ENCODE assay signal across 15 cellular contexts in genomic region chr21:41337515-41337914, GRCh38. TPM values are rescaled to one million over a fixed set of nuclear protein-coding genes. Genes with fewer than 3 reads are reported as not detected.
DNase-seq lines count a peak whose midpoint lies in the region; ATAC-seq, FAIRE-seq and TF ChIP-seq lines count a peak whose summit lies in the region.
"Had no signal": no experiment of that assay in that cellular context is flagged by ENCODE, and none has a peak within 500 bp of the region (broad histone marks: within the 10 kb centered on the region; RNA-seq: fewer than 3 reads in every experiment).

No MANE protein-coding gene starts in this region.

- peaks cover 10% of the 10 kb centered on the region for H3K9me3 Mint-ChIP-seq in glutamatergic neuron (ENCODE audit: unreplicated experiment)

- H3K23ac ChIP-seq in IMR-90 (ENCODE audit: low read depth, low read length) = no peak overlapping the region
- H3K23ac ChIP-seq in trophoblast cell (ENCODE audit: low read length) = peak overlapping the region; percentile 13

- no peak overlapping the region for H4K12ac ChIP-seq in trophoblast cell (ENCODE audit: low read depth, low read length)

- H3K9ac ChIP-seq in IMR-90 (ENCODE audit: low read depth, low read length) = no peak overlapping the region
- no peak overlapping the region for H3K9ac ChIP-seq in trophoblast cell (ENCODE audit: low read length)

- no peak overlapping the region for H4K5ac ChIP-seq in IMR-90 (ENCODE audit: low read depth, low read length)

- no peak overlapping the region for H3K14ac ChIP-seq in IMR-90 (replicated peaks; ENCODE audit: low read depth, low read length)
- no peak overlapping the region for H3K14ac ChIP-seq in trophoblast cell (ENCODE audit: low read length)

- no TSS peak for BruUV-seq in IMR-90 (replicated peaks; lab: Mats Ljungman, UMichigan)

- H3K4me1 Mint-ChIP-seq in glutamatergic neuron (ENCODE audit: low read depth, unreplicated experiment) = peaks cover 25% of the 10 kb centered on the region
- H3K4me1 Mint-ChIP-seq: B cell had no signal

- H3K4me3 ChIP-seq in IMR-90 (ENCODE audit: insufficient read depth, low read depth, low read length) (no peak overlapping the region), trophoblast cell (ENCODE audit: low read depth, low read length) (no peak overlapping the region)

- H3K4ac ChIP-seq in IMR-90 (ENCODE audit: low read depth, low read length) = no peak overlapping the region
- no peak overlapping the region for H3K4ac ChIP-seq in trophoblast cell (ENCODE audit: low read depth, low read length)

- CTCF ChIA-PET in IMR-90 (lab: Yijun Ruan, JAX) = no interaction called here

- no peak for TF ChIP-seq RAD21 in IMR-90 (IDR thresholded peaks at IDR 0.05; ENCODE audit: low read length)

- H3K36me3 ChIP-seq in IMR-90 (ENCODE audit: control insufficient read depth, insufficient read depth, low read length) = no peaks in the 10 kb centered on the region
- H3K36me3 ChIP-seq in trophoblast cell (ENCODE audit: control insufficient read depth in 1 of 2, insufficient read depth in 2 of 2, low read length in 2 of 2) = no peaks in the 10 kb centered on the region

- H2AK5ac ChIP-seq in IMR-90 (ENCODE audit: low read depth, low read length) (no peak overlapping the region), trophoblast cell (ENCODE audit: low read length) (no peak overlapping the region)

- H3K18ac ChIP-seq in IMR-90 (ENCODE audit: low read depth, low read length) (no peak overlapping the region), trophoblast cell (ENCODE audit: low read length) (no peak overlapping the region)

- H2BK20ac ChIP-seq in IMR-90 (ENCODE audit: low read depth, low read length) = no peak overlapping the region

- ATAC-seq in IMR-90 (ENCODE audit: low read depth) (no peak), GM21825 (IDR thresholded peaks at IDR 0.05; ENCODE audit: unreplicated experiment) (no peak), HG03196 (IDR thresholded peaks at IDR 0.05; ENCODE audit: unreplicated experiment) (no peak)

- H3K79me2 ChIP-seq in trophoblast cell (ENCODE audit: control insufficient read depth, insufficient read depth, low read length, poor library complexity) = no peaks in the 10 kb centered on the region

- H2AK9ac ChIP-seq in IMR-90 (replicated peaks; ENCODE audit: low read depth, low read length, poor library complexity) = no peak overlapping the region

- H2BK120ac ChIP-seq in IMR-90 (ENCODE audit: low read depth, low read length) = no peak overlapping the region
- no peak overlapping the region for H2BK120ac ChIP-seq in trophoblast cell (ENCODE audit: insufficient read depth, low read length, poor library complexity)

- peaks cover 15% of the 10 kb centered on the region for H3K36me3 Mint-ChIP-seq in glutamatergic neuron (ENCODE audit: unreplicated experiment)

- no peak overlapping the region for H2BK15ac ChIP-seq in IMR-90 (ENCODE audit: low read depth, low read length)

- H4K91ac ChIP-seq in IMR-90 (ENCODE audit: insufficient read depth, low read depth, low read length) = no peak overlapping the region
- H4K91ac ChIP-seq in trophoblast cell (ENCODE audit: low read depth, low read length) = no peak overlapping the region

- TF ChIP-seq CTCF in IMR-90 (conservative IDR thresholded peaks at IDR 0.05; ENCODE audit: low read depth, low read length) (no peak), glutamatergic neuron (IDR thresholded peaks at IDR 0.05; ENCODE audit: partially characterized antibody, unreplicated experiment) (no peak)

- H4K8ac ChIP-seq in IMR-90 (ENCODE audit: low read depth in 2 of 2, low read length in 2 of 2) (no peak overlapping the region), trophoblast cell (ENCODE audit: low read depth, low read length) (no peak overlapping the region)

- no peak for DNase-seq in GM12891 (ENCODE audit: insufficient read length, low spot score)
- DNase-seq in IMR-90 = no peak
- no peak for DNase-seq in glutamatergic neuron
- no peak for DNase-seq in trophoblast cell
- DNase-seq in middle frontal gyrus (ENCODE audit: extremely low spot score, low spot score) = no peak
- DNase-seq: C1 segment of cervical spinal cord; Calu3; CD4-positive, alpha-beta T cell; DMS 273 treated with DMSO at 0.1 percent for 48 hours; HCEC 1CT had no signal

- H3K79me1 ChIP-seq in IMR-90 (ENCODE audit: low read depth in 1 of 2, low read length in 2 of 2) (no peaks in the 10 kb centered on the region), trophoblast cell (ENCODE audit: low read length) (no peaks in the 10 kb centered on the region)

- H3K56ac ChIP-seq in IMR-90 (ENCODE audit: extremely low read depth, insufficient read depth, low read length) = no peak overlapping the region

- H3K4me1 ChIP-seq in IMR-90 (ENCODE audit: control insufficient read depth, insufficient read depth, low read length) (no peaks in the 10 kb centered on the region), trophoblast cell (ENCODE audit: control insufficient read depth in 1 of 2, insufficient read depth in 2 of 2, low read length in 2 of 2) (no peaks in the 10 kb centered on the region)

- H3K4me2 ChIP-seq in IMR-90 (ENCODE audit: low read depth, low read length) (no peak overlapping the region), trophoblast cell (ENCODE audit: low read length) (no peak overlapping the region)

- H2BK12ac ChIP-seq in trophoblast cell (ENCODE audit: low read length) = no peak overlapping the region

- FAIRE-seq in GM12891 (lab: Jason Lieb, UNC) = peak; percentile 63

- H2BK5ac ChIP-seq in IMR-90 (ENCODE audit: low read depth, low read length, poor library complexity, severe bottlenecking) (peak overlapping the region; percentile 30), trophoblast cell (ENCODE audit: low read depth, low read length, poor library complexity) (no peak overlapping the region)

- H4K20me1 ChIP-seq in IMR-90 (ENCODE audit: insufficient read depth, low read length) = no peaks in the 10 kb centered on the region

- POLR2A ChIA-PET in IMR-90 (lab: Charles Lee; ENCODE audit: unreplicated experiment) = no interaction called here

- H3K4me3 Mint-ChIP-seq in glutamatergic neuron (ENCODE audit: unreplicated experiment) = peak overlapping the region; percentile 66
- H3K4me3 Mint-ChIP-seq: B cell; CD4-positive, alpha-beta T cell had no signal

- peak overlapping the region; percentile 95 for H3K27ac Mint-ChIP-seq in glutamatergic neuron (ENCODE audit: unreplicated experiment)
- H3K27ac Mint-ChIP-seq: B cell; CD4-positive, alpha-beta T cell had no signal

- peaks cover 4% of the 10 kb centered on the region for H3K27me3 Mint-ChIP-seq in glutamatergic neuron (ENCODE audit: unreplicated experiment)

- dilution Hi-C loops in IMR-90 (cut with HindIII; ENCODE audit: low sequenced_read_pairs, unreplicated experiment) = no loop called here

- WGBS in IMR-90 (ENCODE audit: extremely low coverage in 2 of 2, insufficient read length in 1 of 2), 2 experiments = 91% methylated on average over 3 of the region's 3 CpGs; no CpG with 5 or more reads in 1 of the 2 experiments
- WGBS in trophoblast cell (ENCODE audit: extremely low coverage, insufficient coverage, insufficient read length) = 100% methylated on average over 1 of the region's 3 CpGs

- H3K27me3 ChIP-seq in IMR-90 (ENCODE audit: control insufficient read depth, insufficient read depth, low read length) (peaks cover 3% of the 10 kb centered on the region; the same call in 1 of the 2 replicates), trophoblast cell (ENCODE audit: insufficient read depth, low read length) (no peaks in the 10 kb centered on the region)

- H3K27ac ChIP-seq in IMR-90 (ENCODE audit: insufficient read depth, low read length) (no peak overlapping the region), trophoblast cell (ENCODE audit: low read depth, low read length) (no peak overlapping the region)

- TF ChIP-seq POLR2A in GM12891 (IDR thresholded peaks at IDR 0.05; ENCODE audit: low read depth, low read length) (no peak), IMR-90 (IDR thresholded peaks at IDR 0.05; ENCODE audit: low read depth, low read length) (no peak)

- intact Hi-C loops in IMR-90 (cut with micrococcal nuclease) = no loop called here

- H3K9me1 ChIP-seq in IMR-90 (ENCODE audit: insufficient read depth, low read length) = peaks cover 4% of the 10 kb centered on the region; the same call in 1 of the 2 replicates

- in situ Hi-C loops in IMR-90 (cut with MboI; ENCODE audit: low sequenced_read_pairs) = no loop called here

- peak overlapping the region; percentile 43 for H2AFZ ChIP-seq in IMR-90 (replicated peaks; ENCODE audit: low read length, poor library complexity)
- no peak overlapping the region for H2AFZ ChIP-seq in trophoblast cell (ENCODE audit: insufficient read depth, low read length, poor library complexity)

- no peaks in the 10 kb centered on the region for H3K9me3 ChIP-seq in IMR-90 (ENCODE audit: control insufficient read depth, insufficient read depth, low read length)
- H3K9me3 ChIP-seq in trophoblast cell (ENCODE audit: insufficient read depth, low read depth, low read length) = peaks cover 4% of the 10 kb centered on the region

TF ChIP-seq in GM12891, 5 proteins besides CTCF, POLR2A, EP300 and RAD21:
- TF ChIP-seq POU2F2 (IDR thresholded peaks at IDR 0.05; ENCODE audit: low read depth, low read length) (no peak), PAX5 (IDR thresholded peaks at IDR 0.05; ENCODE audit: insufficient read depth, low read length, severe bottlenecking) (no peak), SPI1 (IDR thresholded peaks at IDR 0.05; ENCODE audit: low read depth, low read length) (no peak), TAF1 (IDR thresholded peaks at IDR 0.05; ENCODE audit: low read depth, low read length) (no peak), POLR2AphosphoS5 (IDR thresholded peaks at IDR 0.05; ENCODE audit: low read depth, low read length) (no peak)

TF ChIP-seq in IMR-90, 13 proteins besides CTCF, POLR2A, EP300 and RAD21 (continues in another document):
- no peak for TF ChIP-seq MAZ (IDR thresholded peaks at IDR 0.05; ENCODE audit: borderline replicate concordance, low read depth, low read length)

RNA-seq across cellular contexts. Expression of gene FAM3B, which starts 20.9 kb away (rescaled TPM):
- not detected for polyA plus RNA-seq in GM12891 (2012; ENCODE audit: low read depth, missing spikeins)
- total RNA-seq in IMR-90 (2012; rRNA removed) (not detected in 2 replicates), glutamatergic neuron (ENCODE audit: unreplicated experiment) (not detected)
- polyA plus RNA-seq in IMR-90 (2012; rRNA removed) = not detected in 2 replicates
- not detected in 2 replicates for polyA plus RNA-seq in IMR-90 (2012; cell fraction: cytosol; rRNA removed)
- not detected in 2 replicates for polyA plus RNA-seq in IMR-90 (2012; cell fraction: nucleus; rRNA removed; ENCODE audit: low replicate concordance)
- 0.12 and 0.28 TPM in 2 replicates for polyA plus RNA-seq in trophoblast cell (2013)
- total RNA-seq: A172; B cell; CD4-positive, alpha-beta T cell; H4 had no signal

RNA-seq across cellular contexts. Expression of gene MX2, which starts 24.3 kb away (rescaled TPM):
- polyA plus RNA-seq in GM12891 (2012; ENCODE audit: low read depth, missing spikeins) = 53.3 TPM
- total RNA-seq in IMR-90 (2012; rRNA removed) (0.54 and 0.56 TPM in 2 replicates), glutamatergic neuron (ENCODE audit: unreplicated experiment) (not detected)
- 0.43 and 0.53 TPM in 2 replicates for polyA plus RNA-seq in IMR-90 (2012; rRNA removed)
- 0.22 TPM in 1 of 2 replicates, not detected in the other for polyA plus RNA-seq in IMR-90 (2012; cell fraction: cytosol; rRNA removed)
- 0.45 and 1.1 TPM in 2 replicates for polyA plus RNA-seq in IMR-90 (2012; cell fraction: nucleus; rRNA removed; ENCODE audit: low replicate concordance)
- 0.37 and 0.46 TPM in 2 replicates for polyA plus RNA-seq in trophoblast cell (2013)
